ENCODE assay signal across 22 cellular contexts in the genomic region with DNA sequence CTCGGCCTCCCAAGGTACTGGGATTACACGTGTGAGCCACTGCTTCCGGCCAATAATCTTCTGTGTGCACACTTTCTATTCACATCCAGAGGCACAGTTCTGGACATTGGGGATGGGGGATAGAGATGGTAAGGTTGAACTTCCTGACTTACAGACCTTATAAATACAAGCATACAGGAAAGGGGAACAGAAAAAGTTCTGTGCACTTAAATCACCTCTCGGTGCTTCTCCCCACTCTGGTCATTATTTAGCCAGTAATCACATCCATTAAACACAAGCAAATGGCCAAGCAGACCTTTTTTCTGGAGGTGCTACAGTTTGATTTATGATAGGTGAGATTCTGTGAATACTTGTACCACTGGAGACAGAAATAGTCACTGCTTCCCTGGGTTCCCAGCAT.
"Had no signal": no experiment of that assay in that cellular context is flagged by ENCODE, and none has a peak within 500 bp of the region (broad histone marks: within the 10 kb centered on the region; RNA-seq: fewer than 3 reads in every experiment).

No MANE protein-coding gene starts in this region.

- H3K27me3 Mint-ChIP-seq: activated CD4-positive, alpha-beta memory T cell treated with anti-CD3 and anti-CD28 coated beads for 36 hours; activated T-helper 17 cell treated with anti-CD3 and anti-CD28 coated beads, Interleukin-2, amount 50 U/mL, for 72 hours; brain; central memory CD8-positive, alpha-beta T cell; natural killer cell treated with Interleukin-12 subunit alpha and Interleukin-12 subunit beta and Interleukin-15 and Interleukin-18, amount 100 ng/mL, for 72 hours had no signal

- ATAC-seq: activated T-helper 17 cell treated with anti-CD3 and anti-CD28 coated beads, Interleukin-2, amount 50 U/mL, for 72 hours; heart left ventricle; left lung; natural killer cell treated with Interleukin-12 subunit alpha and Interleukin-12 subunit beta and Interleukin-15 and Interleukin-18, amount 100 ng/mL, for 72 hours had no signal

- H3K36me3 ChIP-seq: neutrophil had no signal

- H3K4me1 Mint-ChIP-seq: activated T-helper 17 cell treated with anti-CD3 and anti-CD28 coated beads, Interleukin-2, amount 50 U/mL, for 72 hours; central memory CD8-positive, alpha-beta T cell had no signal

- H3K27me3 ChIP-seq: heart left ventricle, left lung, spleen had no signal

- DNase-seq: activated B cell treated with CpG ODN at 0.5 μM for 24 hours; activated CD4-positive, alpha-beta memory T cell treated with anti-CD3 and anti-CD28 coated beads for 36 hours; activated CD4-positive, alpha-beta T cell treated with anti-CD3 and anti-CD28 coated beads for 4 hours; activated naive CD4-positive, alpha-beta T cell treated with Interleukin-2 at 50 U/mL for 16 hours; activated T-cell treated with anti-CD3 and anti-CD28 coated beads, Interleukin-2, amount 50 U/mL, for 1 hour; erythroblast; heart left ventricle; left lung; spleen; stimulated activated CD4-positive, alpha-beta T cell treated with anti-CD3 and anti-CD28 coated beads, Interleukin-4, amount 100 ng/mL, for 4 hours; stimulated activated naive CD4-positive, alpha-beta T cell had no signal

- H3K4me3 ChIP-seq: coronary artery, heart left ventricle, left lung, spleen had no signal

- H3K9me3 ChIP-seq: heart left ventricle, left lung, neutrophil, spleen had no signal

- H3K36me3 Mint-ChIP-seq: activated CD4-positive, alpha-beta memory T cell treated with anti-CD3 and anti-CD28 coated beads for 36 hours had no signal

- H3K27ac Mint-ChIP-seq: activated B cell treated with CpG ODN at 0.5 μM for 24 hours; activated CD4-positive, alpha-beta memory T cell treated with anti-CD3 and anti-CD28 coated beads for 36 hours; activated T-helper 17 cell treated with anti-CD3 and anti-CD28 coated beads, Interleukin-2, amount 50 U/mL, for 72 hours; brain; mesothelial cell of epicardium; natural killer cell treated with Interleukin-12 subunit alpha and Interleukin-12 subunit beta and Interleukin-15 and Interleukin-18, amount 100 ng/mL, for 72 hours; T-helper 2 cell treated with Interferon-gamma antibody and Interleukin-4, amounts not matched to agents 5 μg/mL and 100 μg/mL, for 36 hours had no signal

- H3K27ac ChIP-seq: heart left ventricle, left lung, neutrophil, spleen had no signal

- H3K9me3 Mint-ChIP-seq: activated B cell treated with CpG ODN at 0.5 μM for 24 hours; activated CD4-positive, alpha-beta memory T cell treated with anti-CD3 and anti-CD28 coated beads for 36 hours; activated T-helper 17 cell treated with anti-CD3 and anti-CD28 coated beads, Interleukin-2, amount 50 U/mL, for 72 hours; brain; central memory CD8-positive, alpha-beta T cell; natural killer cell treated with Interleukin-12 subunit alpha and Interleukin-12 subunit beta and Interleukin-15 and Interleukin-18, amount 100 ng/mL, for 72 hours; T-helper 2 cell treated with Interferon-gamma antibody and Interleukin-4, amounts not matched to agents 5 μg/mL and 100 μg/mL, for 36 hours had no signal

- H3K4me3 Mint-ChIP-seq: activated B cell treated with CpG ODN at 0.5 μM for 24 hours; activated CD4-positive, alpha-beta memory T cell treated with anti-CD3 and anti-CD28 coated beads for 36 hours; activated T-helper 17 cell treated with anti-CD3 and anti-CD28 coated beads, Interleukin-2, amount 50 U/mL, for 72 hours; brain; central memory CD8-positive, alpha-beta T cell; mesothelial cell of epicardium; natural killer cell treated with Interleukin-12 subunit alpha and Interleukin-12 subunit beta and Interleukin-15 and Interleukin-18, amount 100 ng/mL, for 72 hours; T-helper 2 cell treated with Interferon-gamma antibody and Interleukin-4, amounts not matched to agents 5 μg/mL and 100 μg/mL, for 36 hours had no signal

- FAIRE-seq: endometrium, frontal cortex, TTC549 had no signal
